Comparison of ENCODE assay signal across 9 cellular contexts in genomic region chr17:40499551-40500189, GRCh38. TPM values are rescaled to one million over a fixed set of nuclear protein-coding genes. Genes with fewer than 3 reads are reported as not detected.
DNase-seq lines count a peak whose midpoint lies in the region; ATAC-seq, FAIRE-seq and TF ChIP-seq lines count a peak whose summit lies in the region.
"Had no signal": no experiment of that assay in that cellular context is flagged by ENCODE, and none has a peak within 500 bp of the region (broad histone marks: within the 10 kb centered on the region; RNA-seq: fewer than 3 reads in every experiment).

No MANE protein-coding gene starts in this region.

- no peaks in the 10 kb centered on the region for H3K27me3 ChIP-seq in WERI-Rb-1 (ENCODE audit: insufficient read depth, low read depth, severe bottlenecking)
- H3K27me3 ChIP-seq in heart left ventricle, result no peaks in the 10 kb centered on the region
- no peaks in the 10 kb centered on the region for H3K27me3 ChIP-seq in rectal smooth muscle tissue (ENCODE audit: control insufficient read depth, insufficient read depth, low read length)

- H3K4me3 Mint-ChIP-seq in activated CD4-positive, alpha-beta T cell treated with anti-CD3 and anti-CD28 coated beads, Interleukin-2, amount 10 ng/mL, durations not matched to agents 7 days and 5 days, result no peak overlapping the region
- no peak overlapping the region for H3K4me3 Mint-ChIP-seq in activated CD4-positive, alpha-beta T cell treated with anti-CD3 and anti-CD28 coated beads for 36 hours
- H3K4me3 Mint-ChIP-seq: memory B cell had no signal

- no peaks in the 10 kb centered on the region for H3K9me3 Mint-ChIP-seq in activated CD4-positive, alpha-beta T cell treated with anti-CD3 and anti-CD28 coated beads, Interleukin-2, amount 10 ng/mL, durations not matched to agents 7 days and 5 days
- no peaks in the 10 kb centered on the region for H3K9me3 Mint-ChIP-seq in activated CD4-positive, alpha-beta T cell treated with anti-CD3 and anti-CD28 coated beads for 36 hours (ENCODE audit: low read depth)
- H3K9me3 Mint-ChIP-seq: memory B cell had no signal

- peak; percentile 90 to 98 (median 96) for ATAC-seq in heart left ventricle
- ATAC-seq in activated CD4-positive, alpha-beta T cell treated with anti-CD3 and anti-CD28 coated beads for 36 hours, result no peak

- WGBS in heart left ventricle, 4 donors, result 16 to 19% (median 18%) methylated on average over 17 of the region's 17 CpGs

- peaks cover 15% of the 10 kb centered on the region for H3K4me1 Mint-ChIP-seq in activated CD4-positive, alpha-beta T cell treated with anti-CD3 and anti-CD28 coated beads, Interleukin-2, amount 10 ng/mL, durations not matched to agents 7 days and 5 days
- H3K4me1 Mint-ChIP-seq in activated CD4-positive, alpha-beta T cell treated with anti-CD3 and anti-CD28 coated beads for 36 hours, result peaks cover 2% of the 10 kb centered on the region
- H3K4me1 Mint-ChIP-seq: memory B cell had no signal

- POLR2A ChIA-PET in activated CD4-positive, alpha-beta T cell treated with anti-CD3 and anti-CD28 coated beads, Interleukin-2, amount 10 ng/mL, durations not matched to agents 7 days and 5 days (lab: Charles Lee), result no interaction called here
- POLR2A ChIA-PET in activated CD4-positive, alpha-beta T cell treated with anti-CD3 and anti-CD28 coated beads for 36 hours (lab: Charles Lee), result no interaction called here

- CTCF ChIA-PET in activated CD4-positive, alpha-beta T cell treated with anti-CD3 and anti-CD28 coated beads, Interleukin-2, amount 10 ng/mL, durations not matched to agents 7 days and 5 days (lab: Charles Lee), result interaction anchor here (0.5 to 4.5 kb wide), 5 partner anchors 11 to 38 kb away, joined by 3 to 21 read pairs (median 4); no protein-coding TSS in a partner anchor
- CTCF ChIA-PET in activated CD4-positive, alpha-beta T cell treated with anti-CD3 and anti-CD28 coated beads for 36 hours (lab: Charles Lee), result interaction anchor here (0.6 to 2.0 kb wide), 2 partner anchors 56 to 106 kb away, joined by 4 to 10 read pairs; partner anchors contain the start of gene IGFBP4

- no peak for TF ChIP-seq POLR2A in heart left ventricle (IDR thresholded peaks at IDR 0.05)

- peaks cover 5% of the 10 kb centered on the region for H3K27me3 Mint-ChIP-seq in activated CD4-positive, alpha-beta T cell treated with anti-CD3 and anti-CD28 coated beads, Interleukin-2, amount 10 ng/mL, durations not matched to agents 7 days and 5 days
- peaks cover 4% of the 10 kb centered on the region for H3K27me3 Mint-ChIP-seq in activated CD4-positive, alpha-beta T cell treated with anti-CD3 and anti-CD28 coated beads for 36 hours

- TF ChIP-seq CTCF in WERI-Rb-1 (IDR thresholded peaks at IDR 0.05; ENCODE audit: low read depth, low read length) (no peak), heart left ventricle (IDR thresholded peaks at IDR 0.05) (peak in 5 of 12 donors; percentile 10 to 39 (median 27))

- peak; percentile 70 for FAIRE-seq in HTR-8/SVneo (lab: Jason Lieb, UNC)

- no peak overlapping the region for H3K27ac Mint-ChIP-seq in activated CD4-positive, alpha-beta T cell treated with anti-CD3 and anti-CD28 coated beads, Interleukin-2, amount 10 ng/mL, durations not matched to agents 7 days and 5 days
- no peak overlapping the region for H3K27ac Mint-ChIP-seq in activated CD4-positive, alpha-beta T cell treated with anti-CD3 and anti-CD28 coated beads for 36 hours
- H3K27ac Mint-ChIP-seq: memory B cell had no signal

- peaks cover 6% of the 10 kb centered on the region for H3K36me3 Mint-ChIP-seq in activated CD4-positive, alpha-beta T cell treated with anti-CD3 and anti-CD28 coated beads, Interleukin-2, amount 10 ng/mL, durations not matched to agents 7 days and 5 days (ENCODE audit: low read depth)
- no peaks in the 10 kb centered on the region for H3K36me3 Mint-ChIP-seq in activated CD4-positive, alpha-beta T cell treated with anti-CD3 and anti-CD28 coated beads for 36 hours (ENCODE audit: low read depth)
- H3K36me3 Mint-ChIP-seq: memory B cell had no signal

- H3K36me3 ChIP-seq in WERI-Rb-1 (no peaks in the 10 kb centered on the region), heart left ventricle (no peaks in the 10 kb centered on the region), rectal smooth muscle tissue (ENCODE audit: control insufficient read depth, insufficient read depth, low read length) (no peaks in the 10 kb centered on the region)

- peak overlapping the region; percentile 6 for H3K9ac ChIP-seq in rectal smooth muscle tissue (ENCODE audit: low read length)

- H3K9me3 ChIP-seq in WERI-Rb-1 (ENCODE audit: severe bottlenecking) (no peaks in the 10 kb centered on the region), heart left ventricle (peaks cover 0 to 10% (median 0%) of the 10 kb centered on the region in 12 donors)

- intact Hi-C loops in heart left ventricle (cut with DNase I), result no loop called here
- intact Hi-C loops in activated CD4-positive, alpha-beta T cell treated with anti-CD3 and anti-CD28 coated beads for 36 hours (cut with DNase I, micrococcal nuclease), result no loop called here

- peaks cover 3 to 19% (median 13%) of the 10 kb centered on the region in 12 donors for H3K4me1 ChIP-seq in heart left ventricle
- peaks cover 27% of the 10 kb centered on the region for H3K4me1 ChIP-seq in rectal smooth muscle tissue (ENCODE audit: control insufficient read depth, insufficient read depth, low read length)

- peak; percentile 66 for DNase-seq in HTR-8/SVneo (ENCODE audit: insufficient read length, low spot score)
- peak; percentile 96 for DNase-seq in WERI-Rb-1
- peak; percentile 88 to 91 (median 90) for DNase-seq in heart left ventricle
- no peak for DNase-seq in activated CD4-positive, alpha-beta T cell treated with anti-CD3 and anti-CD28 coated beads, Interleukin-2, amount 10 ng/mL, durations not matched to agents 7 days and 5 days
- DNase-seq in germinal center (ENCODE audit: low spot score), result no peak
- no peak for DNase-seq in activated CD4-positive, alpha-beta T cell treated with anti-CD3 and anti-CD28 coated beads for 36 hours
- DNase-seq in middle frontal gyrus (ENCODE audit: extremely low spot score, low spot score), result no peak

- peak overlapping the region; percentile 45 for H3K27ac ChIP-seq in WERI-Rb-1
- peak overlapping the region in 9 of 12 donors; percentile 16 to 79 (median 61) for H3K27ac ChIP-seq in heart left ventricle
- H3K27ac ChIP-seq in rectal smooth muscle tissue (ENCODE audit: low read depth, low read length), result peak overlapping the region; percentile 85

- H3K4me3 ChIP-seq in WERI-Rb-1 (ENCODE audit: low read depth, low read length) (peak overlapping the region; percentile 22), heart left ventricle (peak overlapping the region in 2 of 12 donors; percentile 9 to 13), rectal smooth muscle tissue (ENCODE audit: low read length) (peak overlapping the region; percentile 25)

RNA-seq across cellular contexts. Expression of gene TNS4, which starts 1.8 kb away (rescaled TPM):
- total RNA-seq in heart left ventricle, result under 1 TPM in 2 of 9 donors, not detected in 7; 0.16 to 0.91 TPM
- polyA plus RNA-seq in heart left ventricle, result not detected
- total RNA-seq in activated CD4-positive, alpha-beta T cell treated with anti-CD3 and anti-CD28 coated beads, Interleukin-2, amount 10 ng/mL, durations not matched to agents 7 days and 5 days, result 1 to 10 TPM; 3.5 to 3.7 TPM
- 10 to 100 TPM; 10.8 to 12.8 TPM for total RNA-seq in activated CD4-positive, alpha-beta T cell treated with anti-CD3 and anti-CD28 coated beads for 36 hours

RNA-seq across cellular contexts. Expression of gene IGFBP4, which starts 56.4 kb away (rescaled TPM):
- total RNA-seq in heart left ventricle, result 100 to 1,000 TPM; 103 to 342 (median 129) TPM
- 100 to 1,000 TPM; 136 to 174 TPM for polyA plus RNA-seq in heart left ventricle
- total RNA-seq in activated CD4-positive, alpha-beta T cell treated with anti-CD3 and anti-CD28 coated beads, Interleukin-2, amount 10 ng/mL, durations not matched to agents 7 days and 5 days, result 10 to 100 TPM; 65.2 to 67.9 TPM
- total RNA-seq in activated CD4-positive, alpha-beta T cell treated with anti-CD3 and anti-CD28 coated beads for 36 hours, result 10 to 100 TPM; 40.2 to 45.6 TPM

Comparison
In these comparisons a context has a peak if more than half of its experiments do, and no peak if none do; other contexts are left out.
1. DNase-seq: peak in HTR-8/SVneo (single experiment), WERI-Rb-1 (single experiment) and heart left ventricle (5 of 5); none in activated CD4-positive, alpha-beta T cell treated with anti-CD3 and anti-CD28 coated beads, Interleukin-2, amount 10 ng/mL, durations not matched to agents 7 days and 5 days (single experiment), germinal center (single experiment), activated CD4-positive, alpha-beta T cell treated with anti-CD3 and anti-CD28 coated beads for 36 hours (single experiment) and middle frontal gyrus (single experiment).
2. Peak in every context shown above with its lines, with median percentiles within 50 percentile points of each other: H3K27ac ChIP-seq.